12 cellular contexts compared by ENCODE assay signal in the genomic region with DNA sequence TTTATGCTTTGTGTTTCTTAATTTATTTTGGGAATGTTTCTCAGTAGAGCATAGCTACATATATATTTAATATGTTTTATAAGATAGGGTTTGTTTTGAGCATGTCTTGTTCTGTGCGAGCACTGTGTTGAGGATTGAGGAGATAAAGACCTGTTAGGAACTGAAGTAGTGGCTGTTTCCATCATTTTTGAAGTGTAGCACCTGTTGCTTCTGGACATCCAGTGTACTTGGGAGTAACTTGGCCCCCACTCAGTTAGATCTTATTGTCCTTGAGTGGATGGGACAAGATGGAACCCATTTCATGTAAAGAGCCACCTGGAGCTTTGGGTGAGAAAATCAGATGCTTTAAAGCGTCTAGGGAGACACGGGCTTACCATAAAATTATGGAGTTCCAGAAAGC. TPM values are rescaled to one million over a fixed set of nuclear protein-coding genes. Genes with fewer than 3 reads are reported as not detected.
DNase-seq lines count a peak whose midpoint lies in the region; ATAC-seq and TF ChIP-seq lines count a peak whose summit lies in the region.
"Had no signal": no experiment of that assay in that cellular context is flagged by ENCODE, and none has a peak within 500 bp of the region (broad histone marks: within the 10 kb centered on the region; RNA-seq: fewer than 3 reads in every experiment).

No MANE protein-coding gene starts in this region.

- TF ChIP-seq CTCF in OCI-LY1 (IDR thresholded peaks at IDR 0.05; ENCODE audit: low read length) (no peak), esophagus muscularis mucosa (IDR thresholded peaks at IDR 0.05) (no peak), colonic mucosa (IDR thresholded peaks at IDR 0.05) (no peak)

- H3K9me3 ChIP-seq in BLaER1 (no peaks in the 10 kb centered on the region), OCI-LY1 (ENCODE audit: low read length) (no peaks in the 10 kb centered on the region), esophagus muscularis mucosa (no peaks in the 10 kb centered on the region), colonic mucosa (no peaks in the 10 kb centered on the region)

- no peak for TF ChIP-seq POLR2A in esophagus muscularis mucosa (IDR thresholded peaks at IDR 0.05; ENCODE audit: low read depth)

- CTCF ChIA-PET in activated CD4-positive, alpha-beta T cell treated with anti-CD3 and anti-CD28 coated beads for 36 hours (lab: Charles Lee): interaction anchor here (0.6 to 5.2 kb wide), 25 partner anchors 8 to 197 kb away, joined by 3 to 41 read pairs (median 7); no protein-coding TSS in a partner anchor

- no peaks in the 10 kb centered on the region for H3K27me3 Mint-ChIP-seq in activated CD4-positive, alpha-beta T cell treated with anti-CD3 and anti-CD28 coated beads, Interleukin-2, amount 10 ng/mL, durations not matched to agents 24 days and 14 days
- no peaks in the 10 kb centered on the region for H3K27me3 Mint-ChIP-seq in activated CD4-positive, alpha-beta T cell treated with anti-CD3 and anti-CD28 coated beads for 36 hours
- H3K27me3 Mint-ChIP-seq: CD4-positive, CD25-positive, alpha-beta regulatory T cell had no signal

- H3F3A ChIP-seq in OCI-LY1 (ENCODE audit: insufficient read depth, low read length): peaks cover 23% of the 10 kb centered on the region

- POLR2A ChIA-PET in activated CD4-positive, alpha-beta T cell treated with anti-CD3 and anti-CD28 coated beads for 36 hours (lab: Charles Lee): interaction anchor here (0.7 kb wide), 1 partner anchor 109 kb away, joined by 4 read pairs; no protein-coding TSS in a partner anchor

- H3K9ac ChIP-seq in BLaER1 (peak overlapping the region; percentile 40; the same call in 1 of the 2 replicates), OCI-LY1 (ENCODE audit: low read length) (no peak overlapping the region), colonic mucosa (ENCODE audit: low read depth in 2 of 2, low read length in 2 of 2) (peak overlapping the region in 1 of 2 donors; percentile 15)
- H3K9ac ChIP-seq: GM23248 had no signal

- H3K4me1 ChIP-seq in BLaER1 (peaks cover 98% of the 10 kb centered on the region), OCI-LY1 (ENCODE audit: insufficient read depth, low read length, severe bottlenecking) (peaks cover 59% of the 10 kb centered on the region), esophagus muscularis mucosa (peaks cover 0 to 45% (median 25%) of the 10 kb centered on the region in 4 donors), colonic mucosa (no peaks in the 10 kb centered on the region)

- intact Hi-C loops in activated CD4-positive, alpha-beta T cell treated with anti-CD3 and anti-CD28 coated beads, Interleukin-2, amount 10 ng/mL, durations not matched to agents 24 days and 14 days (cut with micrococcal nuclease): loop anchor here (2.0 to 5.0 kb wide), 3 partner anchors 63 to 107 kb away; no protein-coding TSS in a partner anchor
- intact Hi-C loops in activated CD4-positive, alpha-beta T cell treated with anti-CD3 and anti-CD28 coated beads for 36 hours (cut with DNase I, micrococcal nuclease): loop anchor here (2.0 to 5.0 kb wide), 4 partner anchors 63 to 191 kb away; no protein-coding TSS in a partner anchor
- intact Hi-C loops in esophagus muscularis mucosa (cut with DNase I) (no loop called here), colonic mucosa (cut with DNase I) (no loop called here)

- H3K79me2 ChIP-seq in OCI-LY1 (ENCODE audit: insufficient read depth, low read length): no peaks in the 10 kb centered on the region

- no peak overlapping the region for H3K4me3 Mint-ChIP-seq in activated CD4-positive, alpha-beta T cell treated with anti-CD3 and anti-CD28 coated beads, Interleukin-2, amount 10 ng/mL, durations not matched to agents 24 days and 14 days
- no peak overlapping the region for H3K4me3 Mint-ChIP-seq in activated CD4-positive, alpha-beta T cell treated with anti-CD3 and anti-CD28 coated beads for 36 hours

- H3K9me3 Mint-ChIP-seq in activated CD4-positive, alpha-beta T cell treated with anti-CD3 and anti-CD28 coated beads, Interleukin-2, amount 10 ng/mL, durations not matched to agents 24 days and 14 days: no peaks in the 10 kb centered on the region
- H3K9me3 Mint-ChIP-seq in activated CD4-positive, alpha-beta T cell treated with anti-CD3 and anti-CD28 coated beads for 36 hours (ENCODE audit: low read depth): no peaks in the 10 kb centered on the region
- H3K9me3 Mint-ChIP-seq: CD4-positive, CD25-positive, alpha-beta regulatory T cell had no signal

- H3K4me2 ChIP-seq in BLaER1 (peak overlapping the region; percentile 100), OCI-LY1 (ENCODE audit: low read length) (0 out of 2 replicates have a peak overlapping the region, but pooled peaks have one; percentile 23)

- H4K20me1 ChIP-seq in BLaER1: peaks cover 34% of the 10 kb centered on the region
- H4K20me1 ChIP-seq in OCI-LY1 (ENCODE audit: insufficient read depth, low read length): no peaks in the 10 kb centered on the region

- H3K4me3 ChIP-seq in BLaER1 (no peak overlapping the region), OCI-LY1 (ENCODE audit: low read depth, low read length, poor library complexity, severe bottlenecking) (no peak overlapping the region), esophagus muscularis mucosa (no peak overlapping the region), colonic mucosa (no peak overlapping the region)
- H3K4me3 ChIP-seq: GM12878, GM23248 had no signal

- no peak overlapping the region for H2AFZ ChIP-seq in OCI-LY1 (ENCODE audit: low read length)
- H2AFZ ChIP-seq: GM23248 had no signal

- peak; percentile 51 for DNase-seq in activated CD4-positive, alpha-beta T cell treated with anti-CD3 and anti-CD28 coated beads, Interleukin-2, amount 10 ng/mL, durations not matched to agents 24 days and 14 days
- no peak for DNase-seq in activated CD4-positive, alpha-beta T cell treated with anti-CD3 and anti-CD28 coated beads for 36 hours
- DNase-seq in esophagus muscularis mucosa (ENCODE audit: extremely low spot score): no peak
- DNase-seq in activated CD8-positive, alpha-beta memory T cell treated with anti-CD3 and anti-CD28 coated beads for 24 hours: no peak
- no peak for DNase-seq in MV-4-11 (lab: John Stamatoyannopoulos, UW)
- no peak for DNase-seq in colonic mucosa

- no peak for TF ChIP-seq EP300 in esophagus muscularis mucosa (IDR thresholded peaks at IDR 0.05)

- no peak overlapping the region for H3K27ac Mint-ChIP-seq in activated CD4-positive, alpha-beta T cell treated with anti-CD3 and anti-CD28 coated beads, Interleukin-2, amount 10 ng/mL, durations not matched to agents 24 days and 14 days
- H3K27ac Mint-ChIP-seq in activated CD4-positive, alpha-beta T cell treated with anti-CD3 and anti-CD28 coated beads for 36 hours: no peak overlapping the region

- H3K36me3 ChIP-seq in BLaER1 (peaks cover 49% of the 10 kb centered on the region), OCI-LY1 (ENCODE audit: insufficient read depth, low read length) (peaks cover 2% of the 10 kb centered on the region; the same call in 1 of the 2 replicates), esophagus muscularis mucosa (peaks cover 0 to 23% (median 8%) of the 10 kb centered on the region in 4 donors), colonic mucosa (no peaks in the 10 kb centered on the region)

- H3K36me3 Mint-ChIP-seq in activated CD4-positive, alpha-beta T cell treated with anti-CD3 and anti-CD28 coated beads, Interleukin-2, amount 10 ng/mL, durations not matched to agents 24 days and 14 days (ENCODE audit: low read depth): peaks cover 18% of the 10 kb centered on the region
- peaks cover 17% of the 10 kb centered on the region for H3K36me3 Mint-ChIP-seq in activated CD4-positive, alpha-beta T cell treated with anti-CD3 and anti-CD28 coated beads for 36 hours (ENCODE audit: low read depth)

- H3K27me3 ChIP-seq in BLaER1 (no peaks in the 10 kb centered on the region), OCI-LY1 (ENCODE audit: insufficient read depth, low read length) (no peaks in the 10 kb centered on the region), esophagus muscularis mucosa (no peaks in the 10 kb centered on the region), colonic mucosa (no peaks in the 10 kb centered on the region)

- WGBS in esophagus muscularis mucosa: 77% methylated on average over 3 of the region's 3 CpGs

- H3K9me2 ChIP-seq in OCI-LY1 (ENCODE audit: low read depth, low read length): no peaks in the 10 kb centered on the region

- H3K27ac ChIP-seq in BLaER1: peak overlapping the region; percentile 100
- H3K27ac ChIP-seq in OCI-LY1 (ENCODE audit: low read depth, low read length, poor library complexity, severe bottlenecking): peak overlapping the region; percentile 100
- H3K27ac ChIP-seq in esophagus muscularis mucosa (replicated peaks in 1 of 4): peak overlapping the region in 3 of 4 donors; percentile 49 to 67 (median 66)
- H3K27ac ChIP-seq in colonic mucosa: no peak overlapping the region
- H3K27ac ChIP-seq: 22Rv1, GM23248 had no signal

- peaks cover 22% of the 10 kb centered on the region for H3K4me1 Mint-ChIP-seq in activated CD4-positive, alpha-beta T cell treated with anti-CD3 and anti-CD28 coated beads, Interleukin-2, amount 10 ng/mL, durations not matched to agents 24 days and 14 days
- H3K4me1 Mint-ChIP-seq in activated CD4-positive, alpha-beta T cell treated with anti-CD3 and anti-CD28 coated beads for 36 hours: peaks cover 21% of the 10 kb centered on the region

- no peak for ATAC-seq in activated CD4-positive, alpha-beta T cell treated with anti-CD3 and anti-CD28 coated beads for 36 hours

RNA-seq across cellular contexts. Expression of gene PPP2R5C, which starts 8.7 kb away (rescaled TPM):
- 160 and 181 TPM in 2 replicates for total RNA-seq in activated CD4-positive, alpha-beta T cell treated with anti-CD3 and anti-CD28 coated beads, Interleukin-2, amount 10 ng/mL, durations not matched to agents 24 days and 14 days
- total RNA-seq in activated CD4-positive, alpha-beta T cell treated with anti-CD3 and anti-CD28 coated beads for 36 hours: 100 to 1,000 TPM; 232 to 281 TPM
- total RNA-seq in esophagus muscularis mucosa (100 to 1,000 TPM; 103 to 142 (median 131) TPM), colonic mucosa (100 to 1,000 TPM; 146 to 153 TPM)

Comparison
In these comparisons a context has a peak if more than half of its experiments do, and no peak if none do; other contexts are left out.
1. intact Hi-C loops: an anchor here in activated CD4-positive, alpha-beta T cell treated with anti-CD3 and anti-CD28 coated beads, Interleukin-2, amount 10 ng/mL, durations not matched to agents 24 days and 14 days (2.0 to 5.0 kb wide) and activated CD4-positive, alpha-beta T cell treated with anti-CD3 and anti-CD28 coated beads for 36 hours (2.0 to 5.0 kb wide); none called in esophagus muscularis mucosa and colonic mucosa.